ENCODE assay signal across 8 cellular contexts in the genomic region with DNA sequence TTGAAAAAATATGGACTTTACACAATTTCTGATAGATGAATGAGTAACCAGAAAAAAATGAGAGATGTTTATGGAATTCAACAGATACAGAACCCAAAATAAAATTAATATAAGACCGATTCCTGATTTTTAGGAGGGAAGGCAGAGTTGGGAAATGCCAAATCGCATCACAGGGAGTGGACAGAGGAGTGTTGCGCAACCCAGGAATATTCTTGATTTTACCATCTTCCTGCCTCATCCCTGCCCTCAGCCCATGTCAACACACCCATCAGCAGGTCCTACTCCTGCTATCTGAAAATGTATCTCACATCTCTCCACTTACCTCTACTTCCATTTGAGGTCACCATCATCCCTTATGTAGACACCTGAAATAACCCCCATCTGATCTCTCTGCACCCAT.
"Had no signal": no experiment of that assay in that cellular context is flagged by ENCODE, and none has a peak within 500 bp of the region (broad histone marks: within the 10 kb centered on the region; RNA-seq: fewer than 3 reads in every experiment).

No MANE protein-coding gene starts in this region.

- H3K27ac Mint-ChIP-seq: H9, IgD-negative memory B cell had no signal

- FAIRE-seq: H54 had no signal

- H3K27me3 Mint-ChIP-seq: IgD-negative memory B cell had no signal

- H3K36me3 Mint-ChIP-seq: IgD-negative memory B cell had no signal

- H3K27ac ChIP-seq: GM23248, HL-60 had no signal

- H3K4me3 Mint-ChIP-seq: H9 had no signal

- H3K4me3 ChIP-seq: GM23248 had no signal

- H3K4me1 Mint-ChIP-seq: IgD-negative memory B cell had no signal

- H2AFZ ChIP-seq: GM23248 had no signal

- H3K9ac ChIP-seq: GM23248 had no signal

- DNase-seq: GM23248, GOT3, H9, HCEC 1CT, KG1 had no signal

- H3K9me3 Mint-ChIP-seq: H9 had no signal
